Comparison of ENCODE assay signal across 23 cellular contexts in the genomic region with DNA sequence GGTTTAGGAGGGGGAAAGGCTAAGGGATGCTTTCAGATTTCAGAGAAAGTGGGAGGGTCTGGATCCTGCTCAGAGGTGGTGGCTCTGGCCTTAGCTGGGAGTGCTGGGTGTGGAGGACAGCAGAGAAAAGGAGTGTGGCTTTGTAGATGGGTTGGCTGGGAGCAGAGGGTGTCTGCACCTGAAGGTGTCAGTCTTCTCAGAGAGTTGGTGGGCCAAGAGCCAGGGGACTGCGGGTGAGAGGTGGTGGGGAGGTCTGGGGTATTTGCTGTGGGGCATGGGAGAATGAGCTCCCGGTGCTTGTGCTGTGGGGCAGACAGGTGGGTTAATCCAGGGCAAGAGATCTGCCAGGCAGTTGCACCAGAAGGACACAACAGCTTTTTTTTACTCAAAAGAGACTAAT.
A peak's percentile ranks its signal among the peaks of the same experiment; 100 is the strongest.
DNase-seq lines count a peak whose midpoint lies in the region; ATAC-seq and TF ChIP-seq lines count a peak whose summit lies in the region.
"Had no signal": no experiment of that assay in that cellular context is flagged by ENCODE, and none has a peak within 500 bp of the region (broad histone marks: within the 10 kb centered on the region; RNA-seq: fewer than 3 reads in every experiment).

No MANE protein-coding gene starts in this region.

- H3K9me3 ChIP-seq in A673 (ENCODE audit: low read depth, low read length, poor library complexity, severe bottlenecking) (no peaks in the 10 kb centered on the region), Karpas-422 (ENCODE audit: low read length) (no peaks in the 10 kb centered on the region)

- H3K9me2 ChIP-seq in Karpas-422 (replicated peaks; ENCODE audit: insufficient read depth, low read length), result no peaks in the 10 kb centered on the region

- H3K4me1 ChIP-seq in A673 (ENCODE audit: insufficient read depth, low read length, poor library complexity, severe bottlenecking) (peaks cover 42% of the 10 kb centered on the region), Karpas-422 (ENCODE audit: low read length) (peaks cover 89% of the 10 kb centered on the region)

- BruUV-seq in A673 (replicated peaks; lab: Mats Ljungman, UMichigan), result no TSS peak

- H3K27me3 ChIP-seq in A673 (replicated peaks; ENCODE audit: insufficient read depth, low read depth, low read length, poor library complexity) (no peaks in the 10 kb centered on the region), Karpas-422 (ENCODE audit: low read length) (no peaks in the 10 kb centered on the region)

- H3K79me2 ChIP-seq in Karpas-422 (ENCODE audit: low read length), result peaks cover 84% of the 10 kb centered on the region

- H3K9ac ChIP-seq in Karpas-422 (ENCODE audit: low read length), result peak overlapping the region; percentile 61

- no peak for TF ChIP-seq CTCF in A673 (conservative IDR thresholded peaks at IDR 0.05; ENCODE audit: low read depth, low read length)

- H3K4me3 ChIP-seq in A673 (ENCODE audit: low read depth, low read length, poor library complexity, severe bottlenecking) (no peak overlapping the region), Karpas-422 (ENCODE audit: low read length) (peak overlapping the region; percentile 23; the same call in 1 of the 2 replicates)

- H3K27me3 Mint-ChIP-seq in T-helper 1 cell treated with Interleukin-12 subunit alpha and Interleukin-12 subunit beta and Interleukin-4 antibody, amounts not matched to agents 30 μg/mL and 1 μg/mL, for 36 hours (ENCODE audit: low read depth), result peaks cover 22% of the 10 kb centered on the region
- peaks cover 34 to 70% of the 10 kb centered on the region in 2 donors for H3K27me3 Mint-ChIP-seq in effector memory CD8-positive, alpha-beta T cell

- DNase-seq in T-helper 1 cell, result no peak
- DNase-seq in A673 (ENCODE audit: low spot score), result no peak
- no peak for DNase-seq in Karpas-422
- DNase-seq in left lobe of liver (ENCODE audit: low spot score), result peak; percentile 38
- no peak for DNase-seq in GM03348 (ENCODE audit: low spot score)
- no peak for DNase-seq in effector memory CD8-positive, alpha-beta T cell
- no peak for DNase-seq in NCI-H1105 treated with DMSO at 0.1 percent for 48 hours (lab: John Stamatoyannopoulos, UW)
- DNase-seq: AML-193, DMS53, EL, GF-D8, GOT3, Kasumi-1, NCI-H1417, NCI-H1694 treated with DMSO at 0.1 percent for 48 hours, NCI-H2081 treated with DMSO at 0.1 percent for 48 hours, NCI-H2171 treated with DMSO at 0.1 percent for 48 hours, NCI-H446, NCI-H526 had no signal

- H3K4me3 Mint-ChIP-seq in T-helper 1 cell treated with Interleukin-12 subunit alpha and Interleukin-12 subunit beta and Interleukin-4 antibody, amounts not matched to agents 30 μg/mL and 1 μg/mL, for 36 hours, result no peak overlapping the region
- peak overlapping the region in 1 of 2 donors; percentile 13 for H3K4me3 Mint-ChIP-seq in effector memory CD8-positive, alpha-beta T cell

- H3K27ac ChIP-seq in A673 (ENCODE audit: low read depth, low read length, poor library complexity, severe bottlenecking) (peak overlapping the region; percentile 25), Karpas-422 (ENCODE audit: low read length) (peak overlapping the region; percentile 99)
- H3K27ac ChIP-seq: 22Rv1, C4-2B had no signal

- H3K36me3 ChIP-seq in A673 (ENCODE audit: insufficient read depth, low read length, poor library complexity, severe bottlenecking), result no peaks in the 10 kb centered on the region
- peaks cover 40% of the 10 kb centered on the region for H3K36me3 ChIP-seq in Karpas-422 (ENCODE audit: insufficient read depth, low read length)

- peaks cover 7% of the 10 kb centered on the region for H3K9me3 Mint-ChIP-seq in T-helper 1 cell treated with Interleukin-12 subunit alpha and Interleukin-12 subunit beta and Interleukin-4 antibody, amounts not matched to agents 30 μg/mL and 1 μg/mL, for 36 hours
- H3K9me3 Mint-ChIP-seq in effector memory CD8-positive, alpha-beta T cell, result no peaks in the 10 kb centered on the region

- intact Hi-C loops in A673 (cut with micrococcal nuclease; ENCODE audit: unreplicated experiment), result no loop called here

- no peak overlapping the region for H2AFZ ChIP-seq in Karpas-422 (ENCODE audit: low read length)

- no peak for ATAC-seq in left lobe of liver
- ATAC-seq in effector memory CD8-positive, alpha-beta T cell (replicated peaks), result no peak
- ATAC-seq: Right ventricle myocardium inferior had no signal

- H3K36me3 Mint-ChIP-seq in T-helper 1 cell treated with Interleukin-12 subunit alpha and Interleukin-12 subunit beta and Interleukin-4 antibody, amounts not matched to agents 30 μg/mL and 1 μg/mL, for 36 hours (ENCODE audit: low read depth), result peaks cover 14% of the 10 kb centered on the region
- H3K36me3 Mint-ChIP-seq in effector memory CD8-positive, alpha-beta T cell (ENCODE audit: insufficient read depth), result no peaks in the 10 kb centered on the region

- H4K20me1 ChIP-seq in Karpas-422 (ENCODE audit: insufficient read depth, low read depth, low read length), result no peaks in the 10 kb centered on the region

- CTCF ChIA-PET in A673 (lab: Charles Lee), result no interaction called here

- POLR2A ChIA-PET in A673 (lab: Charles Lee; ENCODE audit: low non-redundant PET), result no interaction called here

- peak overlapping the region; percentile 59 for H3K4me2 ChIP-seq in Karpas-422 (ENCODE audit: low read depth, low read length, poor library complexity, severe bottlenecking)

- H3K27ac Mint-ChIP-seq in T-helper 1 cell treated with Interleukin-12 subunit alpha and Interleukin-12 subunit beta and Interleukin-4 antibody, amounts not matched to agents 30 μg/mL and 1 μg/mL, for 36 hours, result peak overlapping the region; percentile 17
- H3K27ac Mint-ChIP-seq in effector memory CD8-positive, alpha-beta T cell, result no peak overlapping the region

- H3K4me1 Mint-ChIP-seq in T-helper 1 cell treated with Interleukin-12 subunit alpha and Interleukin-12 subunit beta and Interleukin-4 antibody, amounts not matched to agents 30 μg/mL and 1 μg/mL, for 36 hours (ENCODE audit: low read depth), result peaks cover 25% of the 10 kb centered on the region
- H3K4me1 Mint-ChIP-seq in effector memory CD8-positive, alpha-beta T cell (ENCODE audit: low read depth in 2 of 2), result peaks cover 25 to 37% of the 10 kb centered on the region in 2 donors
